11 cellular contexts compared by ENCODE assay signal in genomic region chr14:68899033-68899603, GRCh38.
DNase-seq lines count a peak whose midpoint lies in the region; ATAC-seq and TF ChIP-seq lines count a peak whose summit lies in the region.
"Had no signal": no experiment of that assay in that cellular context is flagged by ENCODE, and none has a peak within 500 bp of the region (broad histone marks: within the 10 kb centered on the region; RNA-seq: fewer than 3 reads in every experiment).

No MANE protein-coding gene starts in this region.

- H3K4me1 Mint-ChIP-seq in stimulated activated naive CD8-positive, alpha-beta T cell treated with anti-CD3 and anti-CD28 coated beads, Interleukin-15, Interleukin-2, amounts not matched to agents 100 ng/mL and 50 ng/mL, for 24 hours (ENCODE audit: low read depth): peaks cover 41% of the 10 kb centered on the region

- ATAC-seq in HCT116: 0 out of 2 replicates have a peak, but pooled peaks have one; percentile 13

- DNase-seq in HCT116 (ENCODE audit: low read depth, low spot score) (no peak), esophagus muscularis mucosa (ENCODE audit: extremely low spot score) (no peak), SKM-1 treated with dmso at 0.1 percent for 144 hours (lab: John Stamatoyannopoulos, UW; ENCODE audit: unreplicated experiment) (no peak), NCI-H1436 treated with DMSO at 0.1 percent for 48 hours (lab: John Stamatoyannopoulos, UW) (no peak), NCI-H2227 (lab: John Stamatoyannopoulos, UW; ENCODE audit: unreplicated experiment) (no peak)
- peak; percentile 31 to 37 for DNase-seq in activated T-cell treated with anti-CD3 and anti-CD28 coated beads, Interleukin-2, amount 50 U/mL, for 48 hours
- DNase-seq: Caco-2, GOT3, NCI-H1048, NCI-H510A treated with DMSO at 0.1 percent for 48 hours had no signal

- peak overlapping the region; percentile 61 for H3K27ac Mint-ChIP-seq in stimulated activated naive CD8-positive, alpha-beta T cell treated with anti-CD3 and anti-CD28 coated beads, Interleukin-15, Interleukin-2, amounts not matched to agents 100 ng/mL and 50 ng/mL, for 24 hours

- no peaks in the 10 kb centered on the region for H3K9me3 ChIP-seq in HCT116 (ENCODE audit: control insufficient read depth in 1 of 2, insufficient read depth in 1 of 2, low read depth in 1 of 2, low read length in 2 of 2)
- H3K9me3 ChIP-seq in esophagus muscularis mucosa: no peaks in the 10 kb centered on the region
- H3K9me3 ChIP-seq: Caco-2 had no signal

- H3K36me3 ChIP-seq in HCT116 (ENCODE audit: control insufficient read depth in 1 of 2, insufficient read depth in 2 of 2, low read length in 2 of 2) (peaks cover 18% of the 10 kb centered on the region in 2 experiments; a peak in 3 of 4 replicates), esophagus muscularis mucosa (peaks cover 25 to 92% (median 87%) of the 10 kb centered on the region in 4 donors)

- POLR2A ChIA-PET in HCT116 (lab: Charles Lee): no interaction called here

- no peak for TF ChIP-seq EP300 in esophagus muscularis mucosa (IDR thresholded peaks at IDR 0.05)

- no peak for TF ChIP-seq RAD21 in HCT116 (IDR thresholded peaks at IDR 0.05; ENCODE audit: low read depth)

- BruUV-seq in HCT116 (replicated peaks; lab: Mats Ljungman, UMichigan): no TSS peak

- H3K27me3 ChIP-seq in HCT116 (ENCODE audit: insufficient read depth, low read length): no peaks in the 10 kb centered on the region
- H3K27me3 ChIP-seq in esophagus muscularis mucosa: no peaks in the 10 kb centered on the region

- TF ChIP-seq CTCF in HCT116 (IDR thresholded peaks at IDR 0.05 in 2 of 3, conservative IDR thresholded peaks at IDR 0.05 in 1 of 3; ENCODE audit: borderline replicate concordance in 1 of 3, insufficient read depth in 1 of 3, low read depth in 2 of 3, low read length in 2 of 3): no peak
- TF ChIP-seq CTCF in esophagus muscularis mucosa (IDR thresholded peaks at IDR 0.05): no peak

- H3K27ac ChIP-seq in HCT116 (ENCODE audit: low read depth, low read length) (no peak overlapping the region), esophagus muscularis mucosa (replicated peaks in 1 of 4) (peak overlapping the region; percentile 89 to 98 (median 97))

- 84% methylated on average over 1 of the region's 1 CpG for WGBS in esophagus muscularis mucosa

- CTCF ChIA-PET in HCT116 (lab: Charles Lee): no interaction called here

- TF ChIP-seq POLR2A in HCT116 (IDR thresholded peaks at IDR 0.05; ENCODE audit: borderline replicate concordance, extremely low read depth, insufficient read depth, insufficient read length) (no peak), esophagus muscularis mucosa (IDR thresholded peaks at IDR 0.05; ENCODE audit: low read depth) (no peak)

- no peaks in the 10 kb centered on the region for H3K9me2 ChIP-seq in HCT116 (ENCODE audit: insufficient read depth)

- RAD21 ChIA-PET in HCT116 (lab: Charles Lee; ENCODE audit: low non-redundant PET in 1 of 2, low total read pairs in 2 of 2, uncharacterized antibody in 2 of 2, unreplicated experiment in 2 of 2): no interaction called here

- H3K27me3 Mint-ChIP-seq in stimulated activated naive CD8-positive, alpha-beta T cell treated with anti-CD3 and anti-CD28 coated beads, Interleukin-15, Interleukin-2, amounts not matched to agents 100 ng/mL and 50 ng/mL, for 24 hours: no peaks in the 10 kb centered on the region

- H3K4me3 ChIP-seq in HCT116 (replicated peaks in 1 of 2; ENCODE audit: low read depth in 1 of 2, low read length in 2 of 2) (no peak overlapping the region), esophagus muscularis mucosa (no peak overlapping the region)

- no peaks in the 10 kb centered on the region for H4K20me1 ChIP-seq in HCT116 (ENCODE audit: insufficient read depth)

- H3K4me1 ChIP-seq in HCT116 (ENCODE audit: control insufficient read depth in 1 of 2, insufficient read depth in 2 of 2, low read length in 2 of 2) (no peaks in the 10 kb centered on the region), esophagus muscularis mucosa (peaks cover 4 to 100% (median 88%) of the 10 kb centered on the region in 4 donors)
- H3K4me1 ChIP-seq: Caco-2 had no signal

- intact Hi-C loops in HCT116 (cut with micrococcal nuclease) (no loop called here), esophagus muscularis mucosa (cut with DNase I) (no loop called here)

- H3K4me2 ChIP-seq in HCT116 (ENCODE audit: low read length): no peak overlapping the region

- no peaks in the 10 kb centered on the region for H3K9me3 Mint-ChIP-seq in stimulated activated naive CD8-positive, alpha-beta T cell treated with anti-CD3 and anti-CD28 coated beads, Interleukin-15, Interleukin-2, amounts not matched to agents 100 ng/mL and 50 ng/mL, for 24 hours

- no peaks in the 10 kb centered on the region for H3K79me2 ChIP-seq in HCT116 (ENCODE audit: insufficient read depth, low read length)

- H3K9ac ChIP-seq in HCT116 (ENCODE audit: low read length): no peak overlapping the region

- H3K36me3 Mint-ChIP-seq in stimulated activated naive CD8-positive, alpha-beta T cell treated with anti-CD3 and anti-CD28 coated beads, Interleukin-15, Interleukin-2, amounts not matched to agents 100 ng/mL and 50 ng/mL, for 24 hours (ENCODE audit: low read depth): peaks cover 48% of the 10 kb centered on the region

- H2AFZ ChIP-seq in HCT116 (ENCODE audit: low read depth, low read length, poor library complexity, severe bottlenecking): no peak overlapping the region

- H3K4me3 Mint-ChIP-seq in stimulated activated naive CD8-positive, alpha-beta T cell treated with anti-CD3 and anti-CD28 coated beads, Interleukin-15, Interleukin-2, amounts not matched to agents 100 ng/mL and 50 ng/mL, for 24 hours: no peak overlapping the region

TF ChIP-seq in HCT116, 20 proteins besides CTCF, POLR2A, EP300 and RAD21 (continues in another document):
- TF ChIP-seq YY1 (IDR thresholded peaks at IDR 0.05; ENCODE audit: extremely low read depth, insufficient replicate concordance, low read depth, low read length): no peak
- no peak for TF ChIP-seq JUND (IDR thresholded peaks at IDR 0.05)
- TF ChIP-seq TCF7L2 (IDR thresholded peaks at IDR 0.05; ENCODE audit: borderline replicate concordance, extremely low read depth, insufficient read depth, insufficient read length): no peak
- TF ChIP-seq ZNF274 (IDR thresholded peaks at IDR 0.05; ENCODE audit: low read depth, low read length): no peak
- TF ChIP-seq CEBPB (IDR thresholded peaks at IDR 0.05; ENCODE audit: low read depth): no peak
- TF ChIP-seq EGR1 (IDR thresholded peaks at IDR 0.05; ENCODE audit: low read depth): no peak
- no peak for TF ChIP-seq SRF (IDR thresholded peaks at IDR 0.05; ENCODE audit: low read depth)
- TF ChIP-seq POLR2AphosphoS5 (IDR thresholded peaks at IDR 0.05; ENCODE audit: low read depth, low read length): no peak
- no peak for TF ChIP-seq ZFX (IDR thresholded peaks at IDR 0.05)
- no peak for TF ChIP-seq EZH2phosphoT487 (IDR thresholded peaks at IDR 0.05; ENCODE audit: borderline replicate concordance)
- TF ChIP-seq REST (IDR thresholded peaks at IDR 0.05; ENCODE audit: low read depth): no peak
- TF ChIP-seq, protein P1, sequence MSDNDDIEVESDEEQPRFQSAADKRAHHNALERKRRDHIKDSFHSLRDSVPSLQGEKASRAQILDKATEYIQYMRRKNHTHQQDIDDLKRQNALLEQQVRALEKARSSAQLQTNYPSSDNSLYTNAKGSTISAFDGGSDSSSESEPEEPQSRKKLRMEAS (IDR thresholded peaks at IDR 0.05): no peak
- TF ChIP-seq, protein P2, sequence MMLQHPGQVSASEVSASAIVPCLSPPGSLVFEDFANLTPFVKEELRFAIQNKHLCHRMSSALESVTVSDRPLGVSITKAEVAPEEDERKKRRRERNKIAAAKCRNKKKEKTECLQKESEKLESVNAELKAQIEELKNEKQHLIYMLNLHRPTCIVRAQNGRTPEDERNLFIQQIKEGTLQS (IDR thresholded peaks at IDR 0.05): no peak
- TF ChIP-seq ZBTB33 (IDR thresholded peaks at IDR 0.05; ENCODE audit: extremely low read depth, insufficient replicate concordance, low read length): no peak
- TF ChIP-seq SP1 (IDR thresholded peaks at IDR 0.05; ENCODE audit: low read depth): no peak

Comparison
In these comparisons a context has a peak if more than half of its experiments do, and no peak if none do; other contexts are left out.
1. DNase-seq: peak in activated T-cell treated with anti-CD3 and anti-CD28 coated beads, Interleukin-2, amount 50 U/mL, for 48 hours (2 of 2); none in HCT116 (single experiment), esophagus muscularis mucosa (single experiment), SKM-1 treated with dmso at 0.1 percent for 144 hours (single experiment), NCI-H1436 treated with DMSO at 0.1 percent for 48 hours (single experiment) and NCI-H2227 (single experiment).